1 cellular context compared by ENCODE assay signal in genomic region chr4:55948726-55949479, GRCh38.
TF ChIP-seq lines count a peak whose summit lies in the region.

CEP135 (plus strand) TSS chr4:55948945; CDS start chr4:55952131, 3,186 bp downstream.

TF ChIP-seq in K562, 482 proteins besides CTCF, POLR2A, EP300 and RAD21 (continued from another document and continues in another):
- TF ChIP-seq KAT7 (CRISPR knock-in tag; IDR thresholded peaks at IDR 0.05; ENCODE audit: borderline replicate concordance) (peak; percentile 28; the same call in 1 of the 2 replicates), XRCC5 (IDR thresholded peaks at IDR 0.05; ENCODE audit: low read depth, low read length) (peak; percentile 91), CBFA2T3 (IDR thresholded peaks at IDR 0.05) (no peak; the same call in 1 of the 2 replicates), NFRKB (IDR thresholded peaks at IDR 0.05; ENCODE audit: low read depth) (peak; percentile 60; the same call in 1 of the 2 replicates), CTCFL (IDR thresholded peaks at IDR 0.05; ENCODE audit: borderline replicate concordance, insufficient read depth, low read depth, low read length, poor library complexity, severe bottlenecking) (peak; percentile 92), FOXP1 (CRISPR knock-in tag; IDR thresholded peaks at IDR 0.05) (0 out of 2 replicates have a peak, but pooled peaks have one; percentile 43), YY1 (IDR thresholded peaks at IDR 0.05; ENCODE audit: borderline replicate concordance in 1 of 3, control insufficient read depth in 1 of 3, extremely low read depth in 1 of 3, insufficient read depth in 3 of 3, insufficient read length in 1 of 3, insufficient replicate concordance in 2 of 3, low read depth in 1 of 3, low read length in 2 of 3) (peak; percentile 67 to 94 (median 89)), TRIM24 (IDR thresholded peaks at IDR 0.05) (peak in 1 of 2 experiments; percentile 73; a peak in 2 of 4 replicates), ZNF740 (CRISPR knock-in tag; IDR thresholded peaks at IDR 0.05) (no peak; the same call in 1 of the 2 replicates), ZNF740 (tag; IDR thresholded peaks at IDR 0.05) (peak in 1 of 2 experiments; percentile 54; a peak in 1 of 4 replicates), CBX8 (IDR thresholded peaks at IDR 0.05; ENCODE audit: borderline replicate concordance, extremely low read depth, low read depth, low read length, poor library complexity, severe bottlenecking) (no peak), NRF1 (conservative IDR thresholded peaks at IDR 0.05 in 1 of 2, IDR thresholded peaks at IDR 0.05 in 1 of 2) (peak; percentile 66 to 71), GABPA (tag; conservative IDR thresholded peaks at IDR 0.05; ENCODE audit: low read depth) (peak; percentile 89), ZNF274 (IDR thresholded peaks at IDR 0.05; ENCODE audit: borderline replicate concordance, low read depth, low read length) (no peak), BRD4 (IDR thresholded peaks at IDR 0.05) (no peak), SMC3 (conservative IDR thresholded peaks at IDR 0.05; ENCODE audit: insufficient read depth, low read depth, low read length) (peak; percentile 83), TCF7L2 (IDR thresholded peaks at IDR 0.05; ENCODE audit: low read depth, low read length) (no peak), PHB (CRISPR knock-in tag; IDR thresholded peaks at IDR 0.05) (peak; percentile 71; the same call in 1 of the 2 replicates), ZNF76 (CRISPR knock-in tag; IDR thresholded peaks at IDR 0.05; ENCODE audit: borderline replicate concordance) (0 out of 2 replicates have a peak, but pooled peaks have one; percentile 62), ZNF384 (IDR thresholded peaks at IDR 0.05; ENCODE audit: low read depth, low read length) (no peak; the same call in 1 of the 2 replicates), TAF7 (tag; IDR thresholded peaks at IDR 0.05) (peak; percentile 37; the same call in 1 of the 2 replicates), RBM22 (IDR thresholded peaks at IDR 0.05; ENCODE audit: low read depth, low read length, poor library complexity, severe bottlenecking) (peak; percentile 93), PPARD (CRISPR knock-in tag; IDR thresholded peaks at IDR 0.05) (no peak), TAF1 (IDR thresholded peaks at IDR 0.05; ENCODE audit: control insufficient read depth, extremely low read depth, insufficient read depth, low read length, severe bottlenecking) (peak; percentile 70), BMI1 (IDR thresholded peaks at IDR 0.05; ENCODE audit: low read length) (peak; percentile 71), ELF1 (tag; IDR thresholded peaks at IDR 0.05) (peak; percentile 96), ETS2 (tag; IDR thresholded peaks at IDR 0.05; ENCODE audit: borderline replicate concordance, poor library complexity, severe bottlenecking) (no peak), ZNF212 (CRISPR knock-in tag; IDR thresholded peaks at IDR 0.05) (0 out of 2 replicates have a peak, but pooled peaks have one; percentile 11), EP400 (IDR thresholded peaks at IDR 0.05) (peak; percentile 96), CBX3 (IDR thresholded peaks at IDR 0.05; ENCODE audit: borderline replicate concordance in 1 of 2, low read length in 2 of 2) (peak in 1 of 2 experiments; percentile 11; a peak in 1 of 3 replicates), FUS (optimal IDR thresholded peaks at IDR 0.05; ENCODE audit: low read depth, low read length) (peak; percentile 93), SAP30 (IDR thresholded peaks at IDR 0.05; ENCODE audit: borderline replicate concordance, insufficient read depth, low read depth, low read length, poor library complexity, severe bottlenecking) (peak; percentile 94), HEY1 (CRISPR knock-in tag; IDR thresholded peaks at IDR 0.05; ENCODE audit: borderline replicate concordance) (no peak)
- TF ChIP-seq, protein P1, sequence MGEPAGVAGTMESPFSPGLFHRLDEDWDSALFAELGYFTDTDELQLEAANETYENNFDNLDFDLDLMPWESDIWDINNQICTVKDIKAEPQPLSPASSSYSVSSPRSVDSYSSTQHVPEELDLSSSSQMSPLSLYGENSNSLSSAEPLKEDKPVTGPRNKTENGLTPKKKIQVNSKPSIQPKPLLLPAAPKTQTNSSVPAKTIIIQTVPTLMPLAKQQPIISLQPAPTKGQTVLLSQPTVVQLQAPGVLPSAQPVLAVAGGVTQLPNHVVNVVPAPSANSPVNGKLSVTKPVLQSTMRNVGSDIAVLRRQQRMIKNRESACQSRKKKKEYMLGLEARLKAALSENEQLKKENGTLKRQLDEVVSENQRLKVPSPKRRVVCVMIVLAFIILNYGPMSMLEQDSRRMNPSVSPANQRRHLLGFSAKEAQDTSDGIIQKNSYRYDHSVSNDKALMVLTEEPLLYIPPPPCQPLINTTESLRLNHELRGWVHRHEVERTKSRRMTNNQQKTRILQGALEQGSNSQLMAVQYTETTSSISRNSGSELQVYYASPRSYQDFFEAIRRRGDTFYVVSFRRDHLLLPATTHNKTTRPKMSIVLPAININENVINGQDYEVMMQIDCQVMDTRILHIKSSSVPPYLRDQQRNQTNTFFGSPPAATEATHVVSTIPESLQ (CRISPR knock-in tag; IDR thresholded peaks at IDR 0.05), result 0 out of 2 replicates have a peak, but pooled peaks have one; percentile 11
- TF ChIP-seq, protein P2, sequence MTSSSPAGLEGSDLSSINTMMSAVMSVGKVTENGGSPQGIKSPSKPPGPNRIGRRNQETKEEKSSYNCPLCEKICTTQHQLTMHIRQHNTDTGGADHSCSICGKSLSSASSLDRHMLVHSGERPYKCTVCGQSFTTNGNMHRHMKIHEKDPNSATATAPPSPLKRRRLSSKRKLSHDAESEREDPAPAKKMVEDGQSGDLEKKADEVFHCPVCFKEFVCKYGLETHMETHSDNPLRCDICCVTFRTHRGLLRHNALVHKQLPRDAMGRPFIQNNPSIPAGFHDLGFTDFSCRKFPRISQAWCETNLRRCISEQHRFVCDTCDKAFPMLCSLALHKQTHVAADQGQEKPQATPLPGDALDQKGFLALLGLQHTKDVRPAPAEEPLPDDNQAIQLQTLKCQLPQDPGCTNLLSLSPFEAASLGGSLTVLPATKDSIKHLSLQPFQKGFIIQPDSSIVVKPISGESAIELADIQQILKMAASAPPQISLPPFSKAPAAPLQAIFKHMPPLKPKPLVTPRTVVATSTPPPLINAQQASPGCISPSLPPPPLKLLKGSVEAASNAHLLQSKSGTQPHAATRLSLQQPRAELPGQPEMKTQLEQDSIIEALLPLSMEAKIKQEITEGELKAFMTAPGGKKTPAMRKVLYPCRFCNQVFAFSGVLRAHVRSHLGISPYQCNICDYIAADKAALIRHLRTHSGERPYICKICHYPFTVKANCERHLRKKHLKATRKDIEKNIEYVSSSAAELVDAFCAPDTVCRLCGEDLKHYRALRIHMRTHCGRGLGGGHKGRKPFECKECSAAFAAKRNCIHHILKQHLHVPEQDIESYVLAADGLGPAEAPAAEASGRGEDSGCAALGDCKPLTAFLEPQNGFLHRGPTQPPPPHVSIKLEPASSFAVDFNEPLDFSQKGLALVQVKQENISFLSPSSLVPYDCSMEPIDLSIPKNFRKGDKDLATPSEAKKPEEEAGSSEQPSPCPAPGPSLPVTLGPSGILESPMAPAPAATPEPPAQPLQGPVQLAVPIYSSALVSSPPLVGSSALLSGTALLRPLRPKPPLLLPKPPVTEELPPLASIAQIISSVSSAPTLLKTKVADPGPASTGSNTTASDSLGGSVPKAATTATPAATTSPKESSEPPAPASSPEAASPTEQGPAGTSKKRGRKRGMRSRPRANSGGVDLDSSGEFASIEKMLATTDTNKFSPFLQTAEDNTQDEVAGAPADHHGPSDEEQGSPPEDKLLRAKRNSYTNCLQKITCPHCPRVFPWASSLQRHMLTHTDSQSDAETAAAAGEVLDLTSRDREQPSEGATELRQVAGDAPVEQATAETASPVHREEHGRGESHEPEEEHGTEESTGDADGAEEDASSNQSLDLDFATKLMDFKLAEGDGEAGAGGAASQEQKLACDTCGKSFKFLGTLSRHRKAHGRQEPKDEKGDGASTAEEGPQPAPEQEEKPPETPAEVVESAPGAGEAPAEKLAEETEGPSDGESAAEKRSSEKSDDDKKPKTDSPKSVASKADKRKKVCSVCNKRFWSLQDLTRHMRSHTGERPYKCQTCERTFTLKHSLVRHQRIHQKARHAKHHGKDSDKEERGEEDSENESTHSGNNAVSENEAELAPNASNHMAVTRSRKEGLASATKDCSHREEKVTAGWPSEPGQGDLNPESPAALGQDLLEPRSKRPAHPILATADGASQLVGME (CRISPR knock-in tag; IDR thresholded peaks at IDR 0.05), result peak; percentile 22; the same call in 1 of the 2 replicates
- TF ChIP-seq, protein P3, sequence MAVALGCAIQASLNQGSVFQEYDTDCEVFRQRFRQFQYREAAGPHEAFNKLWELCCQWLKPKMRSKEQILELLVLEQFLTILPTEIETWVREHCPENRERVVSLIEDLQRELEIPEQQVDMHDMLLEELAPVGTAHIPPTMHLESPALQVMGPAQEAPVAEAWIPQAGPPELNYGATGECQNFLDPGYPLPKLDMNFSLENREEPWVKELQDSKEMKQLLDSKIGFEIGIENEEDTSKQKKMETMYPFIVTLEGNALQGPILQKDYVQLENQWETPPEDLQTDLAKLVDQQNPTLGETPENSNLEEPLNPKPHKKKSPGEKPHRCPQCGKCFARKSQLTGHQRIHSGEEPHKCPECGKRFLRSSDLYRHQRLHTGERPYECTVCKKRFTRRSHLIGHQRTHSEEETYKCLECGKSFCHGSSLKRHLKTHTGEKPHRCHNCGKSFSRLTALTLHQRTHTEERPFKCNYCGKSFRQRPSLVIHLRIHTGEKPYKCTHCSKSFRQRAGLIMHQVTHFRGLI (CRISPR knock-in tag; IDR thresholded peaks at IDR 0.05), result no peak
- TF ChIP-seq, protein P4, sequence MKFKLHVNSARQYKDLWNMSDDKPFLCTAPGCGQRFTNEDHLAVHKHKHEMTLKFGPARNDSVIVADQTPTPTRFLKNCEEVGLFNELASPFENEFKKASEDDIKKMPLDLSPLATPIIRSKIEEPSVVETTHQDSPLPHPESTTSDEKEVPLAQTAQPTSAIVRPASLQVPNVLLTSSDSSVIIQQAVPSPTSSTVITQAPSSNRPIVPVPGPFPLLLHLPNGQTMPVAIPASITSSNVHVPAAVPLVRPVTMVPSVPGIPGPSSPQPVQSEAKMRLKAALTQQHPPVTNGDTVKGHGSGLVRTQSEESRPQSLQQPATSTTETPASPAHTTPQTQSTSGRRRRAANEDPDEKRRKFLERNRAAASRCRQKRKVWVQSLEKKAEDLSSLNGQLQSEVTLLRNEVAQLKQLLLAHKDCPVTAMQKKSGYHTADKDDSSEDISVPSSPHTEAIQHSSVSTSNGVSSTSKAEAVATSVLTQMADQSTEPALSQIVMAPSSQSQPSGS (CRISPR knock-in tag; IDR thresholded peaks at IDR 0.05), result no peak
- TF ChIP-seq, protein P5, sequence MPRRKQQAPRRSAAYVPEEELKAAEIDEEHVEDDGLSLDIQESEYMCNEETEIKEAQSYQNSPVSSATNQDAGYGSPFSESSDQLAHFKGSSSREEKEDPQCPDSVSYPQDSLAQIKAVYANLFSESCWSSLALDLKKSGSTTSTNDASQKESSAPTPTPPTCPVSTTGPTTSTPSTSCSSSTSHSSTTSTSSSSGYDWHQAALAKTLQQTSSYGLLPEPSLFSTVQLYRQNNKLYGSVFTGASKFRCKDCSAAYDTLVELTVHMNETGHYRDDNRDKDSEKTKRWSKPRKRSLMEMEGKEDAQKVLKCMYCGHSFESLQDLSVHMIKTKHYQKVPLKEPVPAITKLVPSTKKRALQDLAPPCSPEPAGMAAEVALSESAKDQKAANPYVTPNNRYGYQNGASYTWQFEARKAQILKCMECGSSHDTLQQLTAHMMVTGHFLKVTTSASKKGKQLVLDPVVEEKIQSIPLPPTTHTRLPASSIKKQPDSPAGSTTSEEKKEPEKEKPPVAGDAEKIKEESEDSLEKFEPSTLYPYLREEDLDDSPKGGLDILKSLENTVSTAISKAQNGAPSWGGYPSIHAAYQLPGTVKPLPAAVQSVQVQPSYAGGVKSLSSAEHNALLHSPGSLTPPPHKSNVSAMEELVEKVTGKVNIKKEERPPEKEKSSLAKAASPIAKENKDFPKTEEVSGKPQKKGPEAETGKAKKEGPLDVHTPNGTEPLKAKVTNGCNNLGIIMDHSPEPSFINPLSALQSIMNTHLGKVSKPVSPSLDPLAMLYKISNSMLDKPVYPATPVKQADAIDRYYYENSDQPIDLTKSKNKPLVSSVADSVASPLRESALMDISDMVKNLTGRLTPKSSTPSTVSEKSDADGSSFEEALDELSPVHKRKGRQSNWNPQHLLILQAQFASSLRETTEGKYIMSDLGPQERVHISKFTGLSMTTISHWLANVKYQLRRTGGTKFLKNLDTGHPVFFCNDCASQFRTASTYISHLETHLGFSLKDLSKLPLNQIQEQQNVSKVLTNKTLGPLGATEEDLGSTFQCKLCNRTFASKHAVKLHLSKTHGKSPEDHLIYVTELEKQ (CRISPR knock-in tag; IDR thresholded peaks at IDR 0.05), result no peak
- TF ChIP-seq, protein P6, sequence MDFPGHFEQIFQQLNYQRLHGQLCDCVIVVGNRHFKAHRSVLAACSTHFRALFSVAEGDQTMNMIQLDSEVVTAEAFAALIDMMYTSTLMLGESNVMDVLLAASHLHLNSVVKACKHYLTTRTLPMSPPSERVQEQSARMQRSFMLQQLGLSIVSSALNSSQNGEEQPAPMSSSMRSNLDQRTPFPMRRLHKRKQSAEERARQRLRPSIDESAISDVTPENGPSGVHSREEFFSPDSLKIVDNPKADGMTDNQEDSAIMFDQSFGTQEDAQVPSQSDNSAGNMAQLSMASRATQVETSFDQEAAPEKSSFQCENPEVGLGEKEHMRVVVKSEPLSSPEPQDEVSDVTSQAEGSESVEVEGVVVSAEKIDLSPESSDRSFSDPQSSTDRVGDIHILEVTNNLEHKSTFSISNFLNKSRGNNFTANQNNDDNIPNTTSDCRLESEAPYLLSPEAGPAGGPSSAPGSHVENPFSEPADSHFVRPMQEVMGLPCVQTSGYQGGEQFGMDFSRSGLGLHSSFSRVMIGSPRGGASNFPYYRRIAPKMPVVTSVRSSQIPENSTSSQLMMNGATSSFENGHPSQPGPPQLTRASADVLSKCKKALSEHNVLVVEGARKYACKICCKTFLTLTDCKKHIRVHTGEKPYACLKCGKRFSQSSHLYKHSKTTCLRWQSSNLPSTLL (IDR thresholded peaks at IDR 0.05), result no peak
